8 cellular contexts compared by ENCODE assay signal in the genomic region with DNA sequence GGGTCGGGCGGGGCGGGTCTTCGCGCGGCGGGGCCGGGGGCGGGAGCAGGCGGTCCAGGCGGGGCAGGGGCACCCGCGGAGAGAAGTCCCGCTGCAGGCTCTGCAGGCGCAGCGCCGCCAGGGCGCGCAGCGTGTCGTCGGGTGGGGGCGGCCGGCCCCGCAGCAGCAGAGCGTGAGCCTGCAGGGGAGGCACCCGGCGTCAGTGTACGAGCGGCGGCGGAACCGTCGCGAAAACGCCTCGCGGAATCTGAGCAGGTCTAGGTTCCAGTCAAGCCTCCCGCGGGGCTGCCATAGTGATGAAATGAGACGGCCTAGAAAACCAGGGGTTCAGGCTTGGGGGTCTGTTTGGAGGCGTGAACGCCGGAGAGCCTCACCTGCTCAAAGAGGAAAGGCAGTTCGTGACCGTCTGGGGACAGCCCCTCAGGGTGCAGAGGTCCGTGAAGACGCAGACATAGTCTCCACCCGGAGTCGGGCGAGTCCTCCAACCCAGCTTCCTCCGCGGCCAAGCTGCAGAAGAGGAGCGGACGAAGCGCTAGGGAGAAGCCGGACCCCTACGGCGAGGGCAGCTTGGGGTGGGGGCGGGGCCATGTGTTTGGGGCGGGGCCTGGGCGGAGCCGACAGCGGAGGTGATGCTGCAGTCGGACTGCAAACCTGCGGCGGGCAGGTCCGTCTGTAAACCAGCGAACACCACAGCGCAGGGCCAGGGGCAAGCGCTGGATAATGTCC. TPM values are rescaled to one million over a fixed set of nuclear protein-coding genes. Genes with fewer than 3 reads are reported as not detected.
DNase-seq lines count a peak whose midpoint lies in the region; ATAC-seq, FAIRE-seq and TF ChIP-seq lines count a peak whose summit lies in the region.

No MANE protein-coding gene starts in this region.

- H3K9me3 ChIP-seq in HepG2 (ENCODE audit: low read length) (no peaks in the 10 kb centered on the region), right lobe of liver (no peaks in the 10 kb centered on the region), uterus (no peaks in the 10 kb centered on the region), left lung (no peaks in the 10 kb centered on the region)

- BruUV-seq in HepG2 (replicated peaks; lab: Mats Ljungman, UMichigan) = no TSS peak

- peaks cover 9% of the 10 kb centered on the region for H3K79me2 ChIP-seq in HepG2 (ENCODE audit: insufficient read depth, low read length)

- H3K27ac Mint-ChIP-seq in activated naive CD4-positive, alpha-beta T cell treated with anti-CD3 and anti-CD28 coated beads, Interleukin-2, amount 10 ng/mL, durations not matched to agents 7 days and 5 days = no peak overlapping the region
- H3K27ac Mint-ChIP-seq in memory B cell = no peak overlapping the region

- no peak overlapping the region for H3K4me2 ChIP-seq in HepG2 (ENCODE audit: low read depth, low read length)

- H3K27me3 ChIP-seq in HepG2 (ENCODE audit: control insufficient read depth in 1 of 2, insufficient read depth in 2 of 2, low read length in 2 of 2) (no peaks in the 10 kb centered on the region), right lobe of liver (no peaks in the 10 kb centered on the region), uterus (no peaks in the 10 kb centered on the region), left lung (peaks cover 0 to 63% of the 10 kb centered on the region in 2 donors)

- H2AFZ ChIP-seq in HepG2 (ENCODE audit: low read length) = no peak overlapping the region

- intact Hi-C loops in HepG2 (cut with micrococcal nuclease; ENCODE audit: unreplicated experiment) (no loop called here), right lobe of liver (cut with DNase I) (no loop called here), uterus (cut with DNase I; ENCODE audit: low total_unique reads) (loop anchor here (10.0 kb wide), 1 partner anchor 96 kb away; a partner anchor contains a TSS), left lung (cut with DNase I) (no loop called here)

- in situ Hi-C loops in HepG2 (cut with HindIII; ENCODE audit: extremely low pct_ligation_motif_present, low pct_unique_long_range_greater_than_20kb) = no loop called here

- H3K9ac ChIP-seq in HepG2 (ENCODE audit: insufficient read depth, low read depth, low read length) = no peak overlapping the region

- H3K4me1 ChIP-seq in HepG2 (ENCODE audit: insufficient read depth, low read length) = peaks cover 30% of the 10 kb centered on the region
- H3K4me1 ChIP-seq in right lobe of liver = peaks cover 0 to 39% (median 13%) of the 10 kb centered on the region in 4 donors
- H3K4me1 ChIP-seq in uterus = peaks cover 0 to 29% of the 10 kb centered on the region in 2 donors
- H3K4me1 ChIP-seq in left lung = peaks cover 28 to 62% of the 10 kb centered on the region in 2 donors

- H4K20me1 ChIP-seq in HepG2 (ENCODE audit: insufficient read depth, low read length) = no peaks in the 10 kb centered on the region; the same call in 1 of the 2 replicates

- peaks cover 28% of the 10 kb centered on the region for H3K4me1 Mint-ChIP-seq in activated naive CD4-positive, alpha-beta T cell treated with anti-CD3 and anti-CD28 coated beads, Interleukin-2, amount 10 ng/mL, durations not matched to agents 7 days and 5 days
- H3K4me1 Mint-ChIP-seq in memory B cell = peaks cover 17% of the 10 kb centered on the region

- no peak for TF ChIP-seq RAD21 in HepG2 (CRISPR knock-in tag; IDR thresholded peaks at IDR 0.05)

- FAIRE-seq in HepG2 (lab: Jason Lieb, UNC) = no peak

- peak overlapping the region; percentile 67 for H3K4me3 Mint-ChIP-seq in activated naive CD4-positive, alpha-beta T cell treated with anti-CD3 and anti-CD28 coated beads, Interleukin-2, amount 10 ng/mL, durations not matched to agents 7 days and 5 days
- H3K4me3 Mint-ChIP-seq in memory B cell = peak overlapping the region; percentile 80

- TF ChIP-seq POLR2A in HepG2 (IDR thresholded peaks at IDR 0.05; ENCODE audit: insufficient read depth in 1 of 2, low read depth in 2 of 2, low read length in 2 of 2) = no peak
- TF ChIP-seq POLR2A in right lobe of liver (IDR thresholded peaks at IDR 0.05) = no peak
- no peak for TF ChIP-seq POLR2A in uterus (IDR thresholded peaks at IDR 0.05)

- H3K36me3 ChIP-seq in HepG2 (replicated peaks in 1 of 2; ENCODE audit: control insufficient read depth in 1 of 2, insufficient read depth in 2 of 2, low read length in 2 of 2) = peaks cover 16 to 64% of the 10 kb centered on the region in 2 experiments
- peaks cover 0 to 48% (median 18%) of the 10 kb centered on the region in 4 donors for H3K36me3 ChIP-seq in right lobe of liver
- no peaks in the 10 kb centered on the region for H3K36me3 ChIP-seq in uterus
- H3K36me3 ChIP-seq in left lung = peaks cover 0 to 60% of the 10 kb centered on the region in 2 donors

- no peak for TF ChIP-seq EP300 in HepG2 (IDR thresholded peaks at IDR 0.05; ENCODE audit: low read depth in 2 of 2, low read length in 2 of 2)
- TF ChIP-seq EP300 in HepG2 (CRISPR knock-in tag; IDR thresholded peaks at IDR 0.05; ENCODE audit: borderline replicate concordance) = no peak

- H3K36me3 Mint-ChIP-seq in activated naive CD4-positive, alpha-beta T cell treated with anti-CD3 and anti-CD28 coated beads, Interleukin-2, amount 10 ng/mL, durations not matched to agents 7 days and 5 days = peaks cover 4% of the 10 kb centered on the region
- H3K36me3 Mint-ChIP-seq in memory B cell = peaks cover 5% of the 10 kb centered on the region

- no peak for TF ChIP-seq CTCF in HepG2 (CRISPR knock-in tag; IDR thresholded peaks at IDR 0.05)
- no peak for TF ChIP-seq CTCF in right lobe of liver (IDR thresholded peaks at IDR 0.05)
- no peak for TF ChIP-seq CTCF in uterus (IDR thresholded peaks at IDR 0.05)
- no peak for TF ChIP-seq CTCF in left lung (IDR thresholded peaks at IDR 0.05)

- no peak overlapping the region for H3K27ac ChIP-seq in HepG2 (ENCODE audit: extremely low read length, insufficient read depth, low read length)
- no peak overlapping the region for H3K27ac ChIP-seq in right lobe of liver
- H3K27ac ChIP-seq in uterus = peak overlapping the region; percentile 89 to 92
- H3K27ac ChIP-seq in left lung = no peak overlapping the region

- H3K9me3 Mint-ChIP-seq in activated naive CD4-positive, alpha-beta T cell treated with anti-CD3 and anti-CD28 coated beads, Interleukin-2, amount 10 ng/mL, durations not matched to agents 7 days and 5 days = no peaks in the 10 kb centered on the region
- H3K9me3 Mint-ChIP-seq in memory B cell = no peaks in the 10 kb centered on the region

- no peak for ATAC-seq in HepG2
- no peak for ATAC-seq in right lobe of liver
- ATAC-seq in memory B cell (ENCODE audit: low read depth) = peak; percentile 83
- no peak for ATAC-seq in left lung

- H3K27me3 Mint-ChIP-seq in activated naive CD4-positive, alpha-beta T cell treated with anti-CD3 and anti-CD28 coated beads, Interleukin-2, amount 10 ng/mL, durations not matched to agents 7 days and 5 days = peaks cover 81% of the 10 kb centered on the region
- peaks cover 7% of the 10 kb centered on the region for H3K27me3 Mint-ChIP-seq in memory B cell

- CTCF ChIA-PET in HepG2 (lab: Yijun Ruan, JAX; ENCODE audit: low intra/inter-chr PET ratio, low total read pairs) = no interaction called here
- CTCF ChIA-PET in activated naive CD4-positive, alpha-beta T cell treated with anti-CD3 and anti-CD28 coated beads, Interleukin-2, amount 10 ng/mL, durations not matched to agents 7 days and 5 days (lab: Charles Lee) = interaction anchor here (0.7 to 6.6 kb wide), 2 partner anchors 9 to 92 kb away, joined by 3 to 33 read pairs; a partner anchor contains a TSS

- POLR2A ChIA-PET in HepG2 (lab: Yijun Ruan, JAX) = interaction anchor here (1.2 to 4.4 kb wide), 3 partner anchors 7 to 61 kb away, joined by 3 to 38 read pairs (median 16); a partner anchor contains a TSS

- DNase-seq in HepG2 (ENCODE audit: low spot score) (no peak), right lobe of liver (no peak), memory B cell (ENCODE audit: low spot score in 2 of 2) (peak; percentile 62 to 69), uterus (peak in 1 of 2 donors; percentile 20), NCI-H524 (lab: John Stamatoyannopoulos, UW) (no peak), left lung (no peak), hypothalamus (lab: John Stamatoyannopoulos, UW) (no peak)
- peak; percentile 64 for DNase-seq in activated naive CD4-positive, alpha-beta T cell treated with anti-CD3 and anti-CD28 coated beads, Interleukin-2, amount 10 ng/mL, durations not matched to agents 7 days and 5 days

- 97% methylated on average over 71 of the region's 71 CpGs for WGBS in HepG2 (ENCODE audit: low lambda C conversion rate)
- 50% methylated on average over 25 of the region's 71 CpGs for WGBS in right lobe of liver (ENCODE audit: insufficient coverage, low coverage, low lambda C conversion rate, missing lambda C conversion rate)

- H3K4me3 ChIP-seq in HepG2 (replicated peaks in 1 of 3; ENCODE audit: insufficient read depth in 1 of 3, low read depth in 2 of 3, low read length in 3 of 3) = no peak overlapping the region
- H3K4me3 ChIP-seq in right lobe of liver = no peak overlapping the region
- no peak overlapping the region for H3K4me3 ChIP-seq in uterus
- peak overlapping the region in 1 of 2 donors; percentile 20 for H3K4me3 ChIP-seq in left lung

RNA-seq across cellular contexts. Expression of a gene that starts 6.4 kb away (rescaled TPM):
- total RNA-seq in HepG2 (2016; rRNA removed; fragmentation: Illumina TruSeq; extraction: Trizol) = 9.3 and 19.9 TPM in 2 replicates
- 2.9 and 5.1 TPM in 2 replicates for total RNA-seq in HepG2 (2016; cell fraction: cytosol; rRNA removed; fragmentation: Illumina TruSeq; extraction: Trizol; ENCODE audit: low read depth)
- total RNA-seq in HepG2 (2016; cell fraction: insoluble cytoplasmic fraction; rRNA removed; fragmentation: Illumina TruSeq; extraction: Trizol) = 10.2 and 18.9 TPM in 2 replicates
- 8.9 and 10.3 TPM in 2 replicates for total RNA-seq in HepG2 (2016; cell fraction: membrane; rRNA removed; fragmentation: Illumina TruSeq; extraction: Trizol)
- total RNA-seq in HepG2 (2016; cell fraction: nucleus; rRNA removed; fragmentation: Illumina TruSeq; extraction: Trizol) = 10.2 and 14.4 TPM in 2 replicates
- polyA plus RNA-seq in HepG2 (2011; rRNA removed) = 6.0 and 7.5 TPM in 2 replicates
- 3.4 and 6.4 TPM in 2 replicates for polyA plus RNA-seq in HepG2 (2011; cell fraction: cytosol; rRNA removed)
- polyA plus RNA-seq in HepG2 (2011; cell fraction: nucleus; rRNA removed) = 38.3 and 39.7 TPM in 2 replicates
- 7.4 and 10.5 TPM in 2 replicates for polyA plus RNA-seq in HepG2 (2012)
- polyA plus RNA-seq in HepG2 (2016; cell fraction: cytosol; fragmentation: Illumina TruSeq; extraction: Trizol; ENCODE audit: low read depth) = 2.3 and 2.4 TPM in 2 replicates
- polyA plus RNA-seq in HepG2 (2016; cell fraction: insoluble cytoplasmic fraction; fragmentation: Illumina TruSeq; extraction: Trizol; ENCODE audit: low read depth) = 8.9 and 12.6 TPM in 2 replicates
- 5.4 and 5.8 TPM in 2 replicates for polyA plus RNA-seq in HepG2 (2016; cell fraction: membrane; fragmentation: Illumina TruSeq; extraction: Trizol; ENCODE audit: low read depth)
- 31.7 and 34.0 TPM in 2 replicates for polyA plus RNA-seq in HepG2 (2016; cell fraction: nucleus; fragmentation: Illumina TruSeq; extraction: Trizol; ENCODE audit: insufficient read depth, low read depth)
- polyA minus RNA-seq in HepG2 (2011; rRNA and poly(A)+ RNA removed; ENCODE audit: low replicate concordance) = 7.4 and 8.5 TPM in 2 replicates
- polyA minus RNA-seq in HepG2 (2011; cell fraction: cytosol; rRNA and poly(A)+ RNA removed) = 5.2 and 7.6 TPM in 2 replicates
- 6.4 and 7.6 TPM in 2 replicates for polyA minus RNA-seq in HepG2 (2011; cell fraction: nucleus; rRNA and poly(A)+ RNA removed)
- total RNA-seq in right lobe of liver = 10 to 100 TPM in 5 of 6 experiments, 1 to 10 TPM in 1; 8.1 to 23.7 (median 11.2) TPM
- 100 to 1,000 TPM in 1 of 4 donors, 10 to 100 TPM in 1, 1 to 10 TPM in 2; 2.9 to 102 (median 19.2) TPM for total RNA-seq in uterus
- 10 to 100 TPM; 22.5 to 34.2 TPM for total RNA-seq in left lung

RNA-seq across cellular contexts. Expression of a gene that starts 11.3 kb away (rescaled TPM):
- total RNA-seq in HepG2 (2016; rRNA removed; fragmentation: Illumina TruSeq; extraction: Trizol) (6.6 and 16.0 TPM in 2 replicates), right lobe of liver (10 to 100 TPM in 1 of 6 experiments, 1 to 10 TPM in 5; 6.8 to 10.7 (median 7.5) TPM), uterus (10 to 100 TPM in 3 of 4 donors, 1 to 10 TPM in 1; 9.7 to 60.7 (median 27.6) TPM), left lung (10 to 100 TPM; 13.1 to 19.5 TPM)
- total RNA-seq in HepG2 (2016; cell fraction: cytosol; rRNA removed; fragmentation: Illumina TruSeq; extraction: Trizol; ENCODE audit: low read depth) = 6.2 and 7.8 TPM in 2 replicates
- 5.9 and 16.8 TPM in 2 replicates for total RNA-seq in HepG2 (2016; cell fraction: insoluble cytoplasmic fraction; rRNA removed; fragmentation: Illumina TruSeq; extraction: Trizol)
- 10.7 and 11.2 TPM in 2 replicates for total RNA-seq in HepG2 (2016; cell fraction: membrane; rRNA removed; fragmentation: Illumina TruSeq; extraction: Trizol)
- 22.8 and 25.9 TPM in 2 replicates for total RNA-seq in HepG2 (2016; cell fraction: nucleus; rRNA removed; fragmentation: Illumina TruSeq; extraction: Trizol)
- polyA plus RNA-seq in HepG2 (2011; rRNA removed) = 42.3 and 48.3 TPM in 2 replicates
- polyA plus RNA-seq in HepG2 (2011; cell fraction: cytosol; rRNA removed) = 26.1 and 26.6 TPM in 2 replicates
- 251 and 257 TPM in 2 replicates for polyA plus RNA-seq in HepG2 (2011; cell fraction: nucleus; rRNA removed)
- polyA plus RNA-seq in HepG2 (2012) = 33.9 and 38.4 TPM in 2 replicates
- polyA plus RNA-seq in HepG2 (2016; cell fraction: cytosol; fragmentation: Illumina TruSeq; extraction: Trizol; ENCODE audit: low read depth) = 10.7 and 13.2 TPM in 2 replicates
- 13.2 and 18.2 TPM in 2 replicates for polyA plus RNA-seq in HepG2 (2016; cell fraction: insoluble cytoplasmic fraction; fragmentation: Illumina TruSeq; extraction: Trizol; ENCODE audit: low read depth)
- 19.9 and 20.4 TPM in 2 replicates for polyA plus RNA-seq in HepG2 (2016; cell fraction: membrane; fragmentation: Illumina TruSeq; extraction: Trizol; ENCODE audit: low read depth)
- polyA plus RNA-seq in HepG2 (2016; cell fraction: nucleus; fragmentation: Illumina TruSeq; extraction: Trizol; ENCODE audit: insufficient read depth, low read depth) = 85.4 and 93.9 TPM in 2 replicates
- polyA minus RNA-seq in HepG2 (2011; rRNA and poly(A)+ RNA removed; ENCODE audit: low replicate concordance) = 4.8 and 24.0 TPM in 2 replicates
- polyA minus RNA-seq in HepG2 (2011; cell fraction: cytosol; rRNA and poly(A)+ RNA removed) = 8.4 and 8.6 TPM in 2 replicates
- 41.6 and 47.0 TPM in 2 replicates for polyA minus RNA-seq in HepG2 (2011; cell fraction: nucleus; rRNA and poly(A)+ RNA removed)

RNA-seq across cellular contexts. Expression of a gene that starts 11.3 kb away (rescaled TPM):
- total RNA-seq in HepG2 (2016; rRNA removed; fragmentation: Illumina TruSeq; extraction: Trizol) = 0.20 and 0.29 TPM in 2 replicates
- total RNA-seq in HepG2 (2016; cell fraction: cytosol; rRNA removed; fragmentation: Illumina TruSeq; extraction: Trizol; ENCODE audit: low read depth) = 0.10 and 0.26 TPM in 2 replicates
- 0.15 and 0.48 TPM in 2 replicates for total RNA-seq in HepG2 (2016; cell fraction: insoluble cytoplasmic fraction; rRNA removed; fragmentation: Illumina TruSeq; extraction: Trizol)
- 0.24 and 0.37 TPM in 2 replicates for total RNA-seq in HepG2 (2016; cell fraction: membrane; rRNA removed; fragmentation: Illumina TruSeq; extraction: Trizol)
- 0.38 and 0.47 TPM in 2 replicates for total RNA-seq in HepG2 (2016; cell fraction: nucleus; rRNA removed; fragmentation: Illumina TruSeq; extraction: Trizol)
- polyA plus RNA-seq in HepG2 (2011; rRNA removed) = 0.54 and 0.63 TPM in 2 replicates
- 0.69 and 0.85 TPM in 2 replicates for polyA plus RNA-seq in HepG2 (2011; cell fraction: cytosol; rRNA removed)
- polyA plus RNA-seq in HepG2 (2011; cell fraction: nucleus; rRNA removed) = 6.7 and 9.2 TPM in 2 replicates
- polyA plus RNA-seq in HepG2 (2012) = 1.1 TPM in 2 replicates
- polyA plus RNA-seq in HepG2 (2016; cell fraction: cytosol; fragmentation: Illumina TruSeq; extraction: Trizol; ENCODE audit: low read depth) = 0.08 and 0.14 TPM in 2 replicates
- 0.19 TPM in 1 of 2 replicates, not detected in the other for polyA plus RNA-seq in HepG2 (2016; cell fraction: insoluble cytoplasmic fraction; fragmentation: Illumina TruSeq; extraction: Trizol; ENCODE audit: low read depth)
- 0.13 TPM in 1 of 2 replicates, not detected in the other for polyA plus RNA-seq in HepG2 (2016; cell fraction: membrane; fragmentation: Illumina TruSeq; extraction: Trizol; ENCODE audit: low read depth)
- 1.4 and 2.1 TPM in 2 replicates for polyA plus RNA-seq in HepG2 (2016; cell fraction: nucleus; fragmentation: Illumina TruSeq; extraction: Trizol; ENCODE audit: insufficient read depth, low read depth)
- polyA minus RNA-seq in HepG2 (2011; rRNA and poly(A)+ RNA removed; ENCODE audit: low replicate concordance) = 0.19 and 0.62 TPM in 2 replicates
- 0.40 and 0.62 TPM in 2 replicates for polyA minus RNA-seq in HepG2 (2011; cell fraction: cytosol; rRNA and poly(A)+ RNA removed)
- 0.77 and 0.87 TPM in 2 replicates for polyA minus RNA-seq in HepG2 (2011; cell fraction: nucleus; rRNA and poly(A)+ RNA removed)
- under 1 TPM in 3 of 6 experiments, not detected in 3; 0.21 to 0.34 (median 0.31) TPM for total RNA-seq in right lobe of liver
- total RNA-seq in uterus = 10 to 100 TPM in 1 of 4 donors, 1 to 10 TPM in 1, under 1 TPM in 2; 0.26 to 17.9 (median 1.6) TPM
- 1 to 10 TPM in 1 of 2 donors, under 1 TPM in 1; 0.55 to 1.2 TPM for total RNA-seq in left lung

RNA-seq across cellular contexts. Expression of a gene that starts 12.0 kb away (rescaled TPM):
- total RNA-seq in HepG2 (2016; rRNA removed; fragmentation: Illumina TruSeq; extraction: Trizol) (1.2 and 4.5 TPM in 2 replicates), right lobe of liver (1 to 10 TPM in 1 of 6 experiments, under 1 TPM in 5; 0.42 to 1.8 (median 0.56) TPM), uterus (10 to 100 TPM in 3 of 4 donors, 1 to 10 TPM in 1; 1.5 to 61.5 (median 26.5) TPM), left lung (10 to 100 TPM; 11.7 to 15.1 TPM)
- total RNA-seq in HepG2 (2016; cell fraction: cytosol; rRNA removed; fragmentation: Illumina TruSeq; extraction: Trizol; ENCODE audit: low read depth) = 1.7 TPM in 2 replicates
- total RNA-seq in HepG2 (2016; cell fraction: insoluble cytoplasmic fraction; rRNA removed; fragmentation: Illumina TruSeq; extraction: Trizol) = 1.4 and 4.9 TPM in 2 replicates
- 1.1 and 1.5 TPM in 2 replicates for total RNA-seq in HepG2 (2016; cell fraction: membrane; rRNA removed; fragmentation: Illumina TruSeq; extraction: Trizol)
- total RNA-seq in HepG2 (2016; cell fraction: nucleus; rRNA removed; fragmentation: Illumina TruSeq; extraction: Trizol) = 4.9 and 6.9 TPM in 2 replicates
- polyA plus RNA-seq in HepG2 (2011; rRNA removed) = 7.7 and 10.7 TPM in 2 replicates
- 4.1 and 4.4 TPM in 2 replicates for polyA plus RNA-seq in HepG2 (2011; cell fraction: cytosol; rRNA removed)
- 62.6 and 69.7 TPM in 2 replicates for polyA plus RNA-seq in HepG2 (2011; cell fraction: nucleus; rRNA removed)
- polyA plus RNA-seq in HepG2 (2012) = 9.2 and 13.1 TPM in 2 replicates
- polyA plus RNA-seq in HepG2 (2016; cell fraction: cytosol; fragmentation: Illumina TruSeq; extraction: Trizol; ENCODE audit: low read depth) = 0.15 and 0.23 TPM in 2 replicates
- 1.1 and 1.6 TPM in 2 replicates for polyA plus RNA-seq in HepG2 (2016; cell fraction: insoluble cytoplasmic fraction; fragmentation: Illumina TruSeq; extraction: Trizol; ENCODE audit: low read depth)
- polyA plus RNA-seq in HepG2 (2016; cell fraction: membrane; fragmentation: Illumina TruSeq; extraction: Trizol; ENCODE audit: low read depth) = 0.47 and 0.51 TPM in 2 replicates
- polyA plus RNA-seq in HepG2 (2016; cell fraction: nucleus; fragmentation: Illumina TruSeq; extraction: Trizol; ENCODE audit: insufficient read depth, low read depth) = 19.8 and 23.5 TPM in 2 replicates
- polyA minus RNA-seq in HepG2 (2011; rRNA and poly(A)+ RNA removed; ENCODE audit: low replicate concordance) = 2.2 and 13.9 TPM in 2 replicates
- 8.8 TPM in 2 replicates for polyA minus RNA-seq in HepG2 (2011; cell fraction: cytosol; rRNA and poly(A)+ RNA removed)
- 12.2 and 13.8 TPM in 2 replicates for polyA minus RNA-seq in HepG2 (2011; cell fraction: nucleus; rRNA and poly(A)+ RNA removed)

Comparison
In these comparisons a context has a peak if more than half of its experiments do, and no peak if none do; other contexts are left out.
1. DNase-seq: peak in activated naive CD4-positive, alpha-beta T cell treated with anti-CD3 and anti-CD28 coated beads, Interleukin-2, amount 10 ng/mL, durations not matched to agents 7 days and 5 days (single experiment) and memory B cell (2 of 2); none in HepG2 (single experiment), right lobe of liver (0 of 3), NCI-H524 (0 of 2), left lung (0 of 2) and hypothalamus (0 of 51).
2. H3K27ac ChIP-seq: peak in uterus (2 of 2); none in HepG2 (single experiment), right lobe of liver (0 of 3) and left lung (0 of 2).